37 cellular contexts compared by ENCODE assay signal in genomic region chr1:18093193-18093592, GRCh38. TPM values are rescaled to one million over a fixed set of nuclear protein-coding genes. Genes with fewer than 3 reads are reported as not detected.
"Had no signal": no experiment of that assay in that cellular context is flagged by ENCODE, and none has a peak within 500 bp of the region (broad histone marks: within the 10 kb centered on the region; RNA-seq: fewer than 3 reads in every experiment).

No MANE protein-coding gene starts in this region.

- H3K36me3 ChIP-seq: cardiac muscle cell, Peyer's patch, SJSA1, WERI-Rb-1 had no signal

- H3K9me3 ChIP-seq: Peyer's patch, SJSA1 had no signal

- H3K27me3 Mint-ChIP-seq: activated CD4-positive, alpha-beta memory T cell treated with anti-CD3 and anti-CD28 coated beads, Interleukin-2, amount 10 ng/mL, durations not matched to agents 7 days and 5 days had no signal

- H3K27ac ChIP-seq: cardiac muscle cell, Peyer's patch, SJSA1, WERI-Rb-1 had no signal

- DNase-seq: activated CD4-positive, alpha-beta memory T cell treated with anti-CD3 and anti-CD28 coated beads, Interleukin-2, amount 10 ng/mL, durations not matched to agents 7 days and 5 days; activated CD4-positive, alpha-beta T cell treated with anti-CD3 and anti-CD28 coated beads for 1 hour; activated CD4-positive, alpha-beta T cell treated with anti-CD3 and anti-CD28 coated beads for 48 hours; activated CD4-positive, CD25-positive, alpha-beta regulatory T cell; activated effector memory CD4-positive, alpha-beta T cell treated with anti-CD3 and anti-CD28 coated beads, Interleukin-2, amount 50 U/mL, for 16 hours; activated naive CD4-positive, alpha-beta T cell; activated naive CD4-positive, alpha-beta T cell treated with anti-CD3 and anti-CD28 coated beads, Interleukin-2, amount 50 U/mL, for 16 hours; activated naive CD8-positive, alpha-beta T cell treated with anti-CD3 and anti-CD28 coated beads for 36 hours; activated T-cell treated with anti-CD3 and anti-CD28 coated beads, Interleukin-2, amount 50 U/mL, for 1 hour; activated T-cell treated with anti-CD3 and anti-CD28 coated beads, Interleukin-2, amount 50 U/mL, for 72 hours; amniotic stem cell; aorta; Karpas-422; NCI-H1105; NCI-H1417 treated with DMSO at 0.1 percent for 48 hours; NCI-H187 treated with DMSO at 0.1 percent for 48 hours; NCI-H2081; NCI-H345; NCI-H526; NCI-H748 treated with DMSO at 0.1 percent for 48 hours; NK-92 treated with Interleukin-12 subunit alpha and Interleukin-12 subunit beta, amount 100 ng/mL, for 24 hours; PC-3; Peyer's patch; RPMI8226; SHP77 treated with DMSO at 0.1 percent for 48 hours; T-cell; T-helper 17 cell; WERI-Rb-1 had no signal

- H3K27me3 ChIP-seq: Peyer's patch, SJSA1 had no signal

- H3K4me1 ChIP-seq: Peyer's patch, SJSA1 had no signal

- H3K36me3 Mint-ChIP-seq: activated naive CD8-positive, alpha-beta T cell treated with anti-CD3 and anti-CD28 coated beads for 36 hours; T-cell had no signal

- ATAC-seq: activated T-cell treated with anti-CD3 and anti-CD28 coated beads, Interleukin-2, amount 50 U/mL, for 72 hours; activated T-helper 17 cell treated with anti-CD3 and anti-CD28 coated beads, Interleukin-2, amount 50 U/mL, for 72 hours; PC-3; SK-N-SH treated with all-trans-retinoic acid at 6 μM for 48 hours; T-cell; T-helper 17 cell had no signal

- H3K4me3 ChIP-seq: cardiac muscle cell, Peyer's patch, SJSA1 had no signal

- H3K4me1 Mint-ChIP-seq: activated CD4-positive, alpha-beta memory T cell treated with anti-CD3 and anti-CD28 coated beads, Interleukin-2, amount 10 ng/mL, durations not matched to agents 7 days and 5 days; activated naive CD8-positive, alpha-beta T cell treated with anti-CD3 and anti-CD28 coated beads for 36 hours; central memory CD8-positive, alpha-beta T cell; T-cell had no signal

- H3K4me3 Mint-ChIP-seq: activated CD4-positive, alpha-beta memory T cell treated with anti-CD3 and anti-CD28 coated beads, Interleukin-2, amount 10 ng/mL, durations not matched to agents 7 days and 5 days; activated naive CD8-positive, alpha-beta T cell treated with anti-CD3 and anti-CD28 coated beads for 36 hours; activated T-cell treated with anti-CD3 and anti-CD28 coated beads, Interleukin-2, amount 50 U/mL, for 72 hours; activated T-helper 17 cell treated with anti-CD3 and anti-CD28 coated beads, Interleukin-2, amount 50 U/mL, for 72 hours; central memory CD8-positive, alpha-beta T cell; T-cell; T-helper 17 cell had no signal

- H3K27ac Mint-ChIP-seq: activated CD4-positive, alpha-beta memory T cell treated with anti-CD3 and anti-CD28 coated beads, Interleukin-2, amount 10 ng/mL, durations not matched to agents 7 days and 5 days; activated naive CD8-positive, alpha-beta T cell treated with anti-CD3 and anti-CD28 coated beads for 36 hours; activated T-cell treated with anti-CD3 and anti-CD28 coated beads, Interleukin-2, amount 50 U/mL, for 72 hours; activated T-helper 17 cell treated with anti-CD3 and anti-CD28 coated beads, Interleukin-2, amount 50 U/mL, for 72 hours; T-cell; T-helper 17 cell had no signal

- H3K9me3 Mint-ChIP-seq: activated T-cell treated with anti-CD3 and anti-CD28 coated beads, Interleukin-2, amount 50 U/mL, for 72 hours; activated T-helper 17 cell treated with anti-CD3 and anti-CD28 coated beads, Interleukin-2, amount 50 U/mL, for 72 hours; central memory CD8-positive, alpha-beta T cell had no signal

RNA-seq across cellular contexts. Expression of gene IGSF21, which starts 14.4 kb away (rescaled TPM):
- total RNA-seq: activated CD4-positive, alpha-beta memory T cell treated with anti-CD3 and anti-CD28 coated beads, Interleukin-2, amount 10 ng/mL, durations not matched to agents 7 days and 5 days; activated CD8-positive, alpha-beta memory T cell treated with anti-CD3 and anti-CD28 coated beads for 36 hours; activated naive CD8-positive, alpha-beta T cell treated with anti-CD3 and anti-CD28 coated beads for 36 hours; activated T-cell treated with anti-CD3 and anti-CD28 coated beads, Interleukin-2, amount 50 U/mL, for 72 hours; activated T-helper 17 cell treated with anti-CD3 and anti-CD28 coated beads, Interleukin-2, amount 50 U/mL, for 72 hours; chondrocyte; MCF 10A; NCI-H460; PC-3; Peyer's patch; SJSA1; T-cell; T-helper 17 cell had no signal
- polyA plus RNA-seq: cardiac muscle cell had no signal
